In the genomic region with DNA sequence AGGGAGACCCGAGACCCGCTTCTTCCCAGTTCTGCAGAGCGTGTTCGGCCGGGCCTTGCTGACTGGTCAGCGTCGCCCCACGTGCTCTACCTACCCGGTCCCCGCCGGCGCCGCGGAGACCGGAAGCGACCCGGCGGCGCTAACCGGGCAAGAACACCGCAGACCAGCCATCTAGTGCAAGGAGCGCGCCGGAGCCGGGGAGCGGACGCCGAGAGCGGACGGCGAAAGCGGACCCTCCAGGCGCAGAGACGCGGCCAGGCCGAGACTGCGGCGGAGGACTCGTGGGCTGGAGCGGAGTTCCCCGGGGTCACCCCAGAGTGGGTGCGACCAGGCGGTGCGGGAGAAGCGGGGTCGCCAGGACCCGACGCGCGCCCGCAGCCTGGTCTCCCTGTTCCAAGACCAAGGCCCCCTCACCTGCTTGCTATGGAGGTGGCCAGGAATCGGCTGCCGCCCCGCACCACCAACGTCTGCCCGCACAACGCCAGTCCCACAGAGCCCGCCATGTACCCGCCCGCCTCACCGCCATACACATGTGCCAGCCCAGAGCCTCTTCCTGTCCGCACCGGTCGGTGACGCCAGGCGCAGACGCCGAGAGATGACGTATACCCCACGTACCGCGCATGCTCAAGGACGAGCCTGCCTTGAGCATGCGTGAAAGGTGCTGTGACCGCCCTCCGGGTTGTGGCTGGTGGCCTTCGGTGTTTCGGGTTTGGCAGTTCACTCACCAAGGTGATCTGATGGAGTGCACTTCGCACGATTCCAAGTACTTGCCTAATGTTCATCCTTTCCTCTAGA, we compare ENCODE assay signal across 8 cellular contexts. TPM values are rescaled to one million over a fixed set of nuclear protein-coding genes. Genes with fewer than 3 reads are reported as not detected.
DNase-seq lines count a peak whose midpoint lies in the region; ATAC-seq, FAIRE-seq and TF ChIP-seq lines count a peak whose summit lies in the region.

A gene with protein sequence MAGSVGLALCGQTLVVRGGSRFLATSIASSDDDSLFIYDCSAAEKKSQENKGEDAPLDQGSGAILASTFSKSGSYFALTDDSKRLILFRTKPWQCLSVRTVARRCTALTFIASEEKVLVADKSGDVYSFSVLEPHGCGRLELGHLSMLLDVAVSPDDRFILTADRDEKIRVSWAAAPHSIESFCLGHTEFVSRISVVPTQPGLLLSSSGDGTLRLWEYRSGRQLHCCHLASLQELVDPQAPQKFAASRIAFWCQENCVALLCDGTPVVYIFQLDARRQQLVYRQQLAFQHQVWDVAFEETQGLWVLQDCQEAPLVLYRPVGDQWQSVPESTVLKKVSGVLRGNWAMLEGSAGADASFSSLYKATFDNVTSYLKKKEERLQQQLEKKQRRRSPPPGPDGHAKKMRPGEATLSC (minus strand): TSS at position 547 of the 795 bp plus-strand sequence. CDS start 44 bp downstream, at position 503.

- H3K4me3 ChIP-seq in Caco-2 (ENCODE audit: low read depth, low read length): peak within 1 kb of the TSS; percentile 86
- H3K4me3 ChIP-seq in effector memory CD4-positive, alpha-beta T cell (ENCODE audit: insufficient read depth, low read depth, low read length, poor library complexity, severe bottlenecking): peak within 1 kb of the TSS; percentile 98

- H3K27ac Mint-ChIP-seq in Caco-2 (ENCODE audit: unreplicated experiment): peak within 1 kb of the TSS; percentile 92

- peaks cover 4% of the 10 kb centered on the region; the same call in 1 of the 2 replicates for H3K4me1 ChIP-seq in Caco-2
- peaks cover 4% of the 10 kb centered on the region for H3K4me1 ChIP-seq in effector memory CD4-positive, alpha-beta T cell (ENCODE audit: control insufficient read depth, insufficient read depth, low read length, poor library complexity, severe bottlenecking)

- peaks cover 54% of the 10 kb centered on the region for H3K36me3 Mint-ChIP-seq in Caco-2 (ENCODE audit: insufficient read depth, unreplicated experiment)

- H3K9me3 ChIP-seq in Caco-2: no peaks in the 10 kb centered on the region
- H3K9me3 ChIP-seq in effector memory CD4-positive, alpha-beta T cell (ENCODE audit: control insufficient read depth, low read length): no peaks in the 10 kb centered on the region

- BruUV-seq in Caco-2 (replicated peaks; lab: Mats Ljungman, UMichigan): no TSS peak

- no peaks in the 10 kb centered on the region for H3K36me3 ChIP-seq in Caco-2 (ENCODE audit: control insufficient read depth, insufficient read depth, low read length)
- H3K36me3 ChIP-seq in effector memory CD4-positive, alpha-beta T cell (ENCODE audit: control insufficient read depth, insufficient read depth, low read length): no peaks in the 10 kb centered on the region

- TF ChIP-seq CTCF in Caco-2 (IDR thresholded peaks at IDR 0.05; ENCODE audit: insufficient read depth in 1 of 2, low read depth in 1 of 2, low read length in 1 of 2, severe bottlenecking in 1 of 2, unreplicated experiment in 1 of 2): no peak

- CTCF ChIA-PET in Caco-2 (lab: Charles Lee): interaction anchor here (0.7 kb wide), 1 partner anchor 59 kb away, joined by 4 read pairs; no protein-coding TSS in a partner anchor

- peak; percentile 88 for ATAC-seq in GM21381 (IDR thresholded peaks at IDR 0.05; ENCODE audit: unreplicated experiment)

- H3K27me3 ChIP-seq in Caco-2 (replicated peaks; ENCODE audit: control insufficient read depth, insufficient read depth, low read length): no peaks in the 10 kb centered on the region
- H3K27me3 ChIP-seq in effector memory CD4-positive, alpha-beta T cell (replicated peaks; ENCODE audit: control insufficient read depth, insufficient read depth, low read length, poor library complexity, severe bottlenecking): no peaks in the 10 kb centered on the region

- FAIRE-seq in HTR-8/SVneo (lab: Jason Lieb, UNC): peak; percentile 92

- POLR2A ChIA-PET in Caco-2 (lab: Charles Lee): interaction anchor here (0.7 to 1.1 kb wide), 2 partner anchors 11 to 14 kb away, joined by 6 to 16 read pairs; partner anchors contain the start of gene NDUFV3

- no peaks in the 10 kb centered on the region for H3K27me3 Mint-ChIP-seq in Caco-2 (ENCODE audit: insufficient read depth, unreplicated experiment)

- DNase-seq in Caco-2: peak; percentile 97 to 98
- DNase-seq in HTR-8/SVneo (ENCODE audit: insufficient read length, low spot score): peak; percentile 99
- peak; percentile 94 for DNase-seq in NOMO-1 treated with DMSO at 0.1 percent for 48 hours (lab: John Stamatoyannopoulos, UW; ENCODE audit: unreplicated experiment)
- DNase-seq in activated CD8-positive, alpha-beta memory T cell treated with anti-CD3 and anti-CD28 coated beads for 4 hours (ENCODE audit: low read depth in 2 of 2): peak; percentile 96 to 100
- peak; percentile 96 to 98 (median 97) for DNase-seq in effector memory CD4-positive, alpha-beta T cell
- peak; percentile 98 for DNase-seq in medulla oblongata (ENCODE audit: extremely low spot score)
- DNase-seq in stimulated activated CD4-positive, alpha-beta T cell treated with anti-CD3 and anti-CD28 coated beads, TNF-alpha, amount 100 ng/mL, for 48 hours (ENCODE audit: low read depth in 3 of 3): peak; percentile 96 to 99 (median 98)

- peak within 1 kb of the TSS; percentile 90 for H3K4me3 Mint-ChIP-seq in Caco-2 (ENCODE audit: unreplicated experiment)

- H3K4me1 Mint-ChIP-seq in Caco-2 (ENCODE audit: low read depth, unreplicated experiment): peaks cover 14% of the 10 kb centered on the region

- peak within 1 kb of the TSS; percentile 80 for H3K27ac ChIP-seq in effector memory CD4-positive, alpha-beta T cell (ENCODE audit: insufficient read depth, low read length, poor library complexity, severe bottlenecking)

- intact Hi-C loops in Caco-2 (cut with micrococcal nuclease; ENCODE audit: unreplicated experiment): loop anchor here (2.0 kb wide), 1 partner anchor 14 kb away; the partner anchor contains the start of gene NDUFV3

- H3K9me3 Mint-ChIP-seq in Caco-2 (ENCODE audit: unreplicated experiment): no peaks in the 10 kb centered on the region

RNA-seq across cellular contexts. Expression of the gene that starts here (rescaled TPM):
- total RNA-seq in Caco-2 (2022): 35.0 and 35.4 TPM in 2 replicates

Comparison
In these comparisons a context has a peak if more than half of its experiments do, and no peak if none do; other contexts are left out.
1. Peak in every context shown above with its lines: DNase-seq, ATAC-seq, H3K4me3 ChIP-seq and H3K27ac ChIP-seq.